In the genomic region with DNA sequence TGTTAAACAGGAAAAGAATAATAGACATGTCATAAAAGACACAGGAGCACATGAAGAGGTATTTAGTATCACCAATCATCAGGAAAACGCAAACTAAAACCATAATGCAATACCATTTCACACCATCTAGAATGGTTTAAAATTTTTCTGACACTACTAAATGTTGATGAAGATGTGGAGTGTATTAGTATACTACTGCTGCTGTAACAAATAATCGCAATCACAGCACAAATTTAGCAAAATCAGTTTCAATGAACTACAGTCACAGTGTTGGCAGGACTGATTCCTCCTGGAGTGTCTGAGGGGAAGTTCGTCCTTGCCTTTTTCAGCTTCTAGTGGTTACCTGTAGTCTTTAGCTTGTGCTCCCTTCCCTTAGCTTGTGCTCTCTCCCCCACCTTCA, we compare ENCODE assay signal across 19 cellular contexts.
"Had no signal": no experiment of that assay in that cellular context is flagged by ENCODE, and none has a peak within 500 bp of the region (broad histone marks: within the 10 kb centered on the region; RNA-seq: fewer than 3 reads in every experiment).

No MANE protein-coding gene starts in this region.

- H3K36me3 ChIP-seq: prostate gland, right atrium auricular region, upper lobe of left lung had no signal

- H3K4me1 ChIP-seq: prostate gland had no signal

- H3K9me3 ChIP-seq: colonic mucosa, prostate gland, right atrium auricular region, testis had no signal

- H3K4me3 Mint-ChIP-seq: central memory CD8-positive, alpha-beta T cell had no signal

- ATAC-seq: activated CD4-positive, CD25-positive, alpha-beta regulatory T cell treated with anti-CD3 and anti-CD28 coated beads, Interleukin-2, amount 50 U/mL, for 24 hours; activated T-cell treated with anti-CD3 and anti-CD28 coated beads, Interleukin-2, amount 50 U/mL, for 72 hours; left cardiac atrium; mucosa of descending colon had no signal

- H3K27ac Mint-ChIP-seq: naive B cell had no signal

- DNase-seq: activated CD4-positive, alpha-beta T cell treated with anti-CD3 and anti-CD28 coated beads, Interleukin-2, amount 50 U/mL, for 48 hours; activated T-cell treated with anti-CD3 and anti-CD28 coated beads, Interleukin-2, amount 50 U/mL, for 72 hours; aorta; colonic mucosa; erythroblast; foreskin melanocyte; glutamatergic neuron; hippocampal formation; left cardiac atrium; mesenchymal stem cell; mucosa of descending colon; naive B cell; testis; upper lobe of left lung had no signal

- FAIRE-seq: islet of Langerhans had no signal

- H3K27ac ChIP-seq: colonic mucosa, prostate gland, right atrium auricular region, testis, upper lobe of left lung had no signal

- H3K27me3 ChIP-seq: colonic mucosa, right atrium auricular region, testis, upper lobe of left lung had no signal

- H3K4me3 ChIP-seq: colonic mucosa, mucosa of descending colon, prostate gland, right atrium auricular region, testis, upper lobe of left lung had no signal

- H3K27me3 Mint-ChIP-seq: central memory CD8-positive, alpha-beta T cell had no signal
